In the genomic region with DNA sequence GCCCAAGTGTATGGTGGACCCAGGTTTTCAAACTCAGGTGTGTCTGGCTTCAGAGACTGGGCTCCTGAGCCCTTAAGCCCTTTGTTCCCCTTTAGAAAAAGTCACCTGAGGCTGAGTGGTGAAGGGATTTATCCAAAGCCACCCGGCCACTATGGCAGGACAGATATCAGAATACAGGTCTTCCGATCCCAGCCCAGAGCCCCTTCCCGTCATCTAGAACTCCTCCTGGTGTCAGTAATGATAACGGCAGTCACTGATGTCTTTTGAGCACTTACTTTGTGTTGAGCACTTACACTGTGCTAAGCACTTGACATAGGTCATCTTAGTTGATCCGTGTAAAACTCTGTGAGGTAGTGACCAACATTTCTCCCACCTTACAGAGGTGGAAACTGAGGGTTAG, we compare ENCODE assay signal across 30 cellular contexts. TPM values are rescaled to one million over a fixed set of nuclear protein-coding genes. Genes with fewer than 3 reads are reported as not detected.
DNase-seq lines count a peak whose midpoint lies in the region; ATAC-seq, FAIRE-seq and TF ChIP-seq lines count a peak whose summit lies in the region.
"Had no signal": no experiment of that assay in that cellular context is flagged by ENCODE, and none has a peak within 500 bp of the region (broad histone marks: within the 10 kb centered on the region; RNA-seq: fewer than 3 reads in every experiment).

No MANE protein-coding gene starts in this region.

- H3K23ac ChIP-seq in mesenchymal stem cell (ENCODE audit: low read length in 2 of 2), result no peak overlapping the region

- FAIRE-seq in GM12891 (lab: Jason Lieb, UNC), result peak; percentile 57
- FAIRE-seq: G401.6, RCC 7860 had no signal

- no peak overlapping the region for H2BK15ac ChIP-seq in mesenchymal stem cell (ENCODE audit: low read depth, poor library complexity, severe bottlenecking)

- TF ChIP-seq POLR2A in GM12891 (IDR thresholded peaks at IDR 0.05; ENCODE audit: low read depth, low read length), result no peak

- H3K18ac ChIP-seq in mesenchymal stem cell (ENCODE audit: low read depth in 1 of 2, low read length in 2 of 2), result no peak overlapping the region

- peaks cover 58% of the 10 kb centered on the region for H3K4me1 Mint-ChIP-seq in activated CD4-positive, alpha-beta T cell treated with anti-CD3 and anti-CD28 coated beads for 36 hours
- H3K4me1 Mint-ChIP-seq in WTC11, result peaks cover 3% of the 10 kb centered on the region; the same call in 1 of the 2 replicates

- intact Hi-C loops in activated CD4-positive, alpha-beta T cell treated with anti-CD3 and anti-CD28 coated beads for 36 hours (cut with DNase I, micrococcal nuclease), result loop anchor here in 1 of 2 experiments (5.0 kb wide), 1 partner anchor 38 kb away; no protein-coding TSS in a partner anchor

- no peaks in the 10 kb centered on the region for H3K4me1 ChIP-seq in mesenchymal stem cell (ENCODE audit: control insufficient read depth, insufficient read depth, low read depth, low read length)
- peaks cover 21% of the 10 kb centered on the region for H3K4me1 ChIP-seq in effector memory CD4-positive, alpha-beta T cell (ENCODE audit: control insufficient read depth, insufficient read depth, low read length, poor library complexity, severe bottlenecking)
- H3K4me1 ChIP-seq: adrenal gland, body of pancreas had no signal

- POLR2A ChIA-PET in activated CD4-positive, alpha-beta T cell treated with anti-CD3 and anti-CD28 coated beads for 36 hours (lab: Charles Lee), result no interaction called here
- POLR2A ChIA-PET in WTC11 (lab: Charles Lee), result no interaction called here

- CTCF ChIA-PET in activated CD4-positive, alpha-beta T cell treated with anti-CD3 and anti-CD28 coated beads for 36 hours (lab: Charles Lee), result interaction anchor here (1.2 to 1.4 kb wide), 2 partner anchors 13 to 29 kb away, joined by 4 read pairs; a partner anchor contains a TSS
- CTCF ChIA-PET in WTC11 (lab: Charles Lee), result interaction anchor here (0.6 to 1.9 kb wide), 2 partner anchors 35 to 45 kb away, joined by 3 to 5 read pairs; no protein-coding TSS in a partner anchor

- no peak overlapping the region for H3K14ac ChIP-seq in mesenchymal stem cell (ENCODE audit: low read length in 2 of 2)

- no peak overlapping the region for H2BK12ac ChIP-seq in mesenchymal stem cell (ENCODE audit: low read length in 2 of 2)

- no peak overlapping the region for H3K27ac ChIP-seq in mesenchymal stem cell (ENCODE audit: low read length, poor library complexity, severe bottlenecking)
- no peak overlapping the region for H3K27ac ChIP-seq in effector memory CD4-positive, alpha-beta T cell (ENCODE audit: insufficient read depth, low read length, poor library complexity, severe bottlenecking)
- H3K27ac ChIP-seq: adrenal gland, body of pancreas, dorsolateral prefrontal cortex, vagina had no signal

- no peak for ATAC-seq in activated CD4-positive, alpha-beta T cell treated with anti-CD3 and anti-CD28 coated beads for 36 hours
- peak; percentile 36; the same call in 1 of the 2 replicates for ATAC-seq in WTC11
- no peak for ATAC-seq in GM18909 (IDR thresholded peaks at IDR 0.05; ENCODE audit: poor library complexity, unreplicated experiment)
- ATAC-seq: body of pancreas; stimulated activated naive CD8-positive, alpha-beta T cell treated with anti-CD3 and anti-CD28 coated beads, Interleukin-15, amount 100 ng/mL, for 72 hours; T-cell had no signal

- no peaks in the 10 kb centered on the region for H3K27me3 ChIP-seq in mesenchymal stem cell (ENCODE audit: control insufficient read depth in 1 of 2, insufficient read depth in 1 of 2, low read length in 2 of 2)
- H3K27me3 ChIP-seq in effector memory CD4-positive, alpha-beta T cell (replicated peaks; ENCODE audit: control insufficient read depth, insufficient read depth, low read length, poor library complexity, severe bottlenecking), result no peaks in the 10 kb centered on the region
- H3K27me3 ChIP-seq: adrenal gland, body of pancreas, dorsolateral prefrontal cortex, vagina had no signal

- peak overlapping the region; percentile 29 for H4K91ac ChIP-seq in mesenchymal stem cell (ENCODE audit: low read length)

- H3K27ac Mint-ChIP-seq in activated CD4-positive, alpha-beta T cell treated with anti-CD3 and anti-CD28 coated beads for 36 hours, result peak overlapping the region; percentile 55
- H3K27ac Mint-ChIP-seq in WTC11, result no peak overlapping the region
- H3K27ac Mint-ChIP-seq: immature natural killer cell had no signal

- H3K9me3 Mint-ChIP-seq in activated CD4-positive, alpha-beta T cell treated with anti-CD3 and anti-CD28 coated beads for 36 hours (ENCODE audit: low read depth), result peaks cover 6% of the 10 kb centered on the region
- peaks cover 10% of the 10 kb centered on the region for H3K9me3 Mint-ChIP-seq in WTC11

- H2BK120ac ChIP-seq in mesenchymal stem cell (ENCODE audit: low read depth, low read length), result no peak overlapping the region

- H2AK5ac ChIP-seq in mesenchymal stem cell (ENCODE audit: low read length, severe bottlenecking), result no peak overlapping the region

- H3K4me3 ChIP-seq in mesenchymal stem cell (ENCODE audit: insufficient read depth in 1 of 2, low read depth in 1 of 2, low read length in 2 of 2), result no peak overlapping the region
- no peak overlapping the region for H3K4me3 ChIP-seq in effector memory CD4-positive, alpha-beta T cell (ENCODE audit: insufficient read depth, low read depth, low read length, poor library complexity, severe bottlenecking)
- H3K4me3 ChIP-seq: adrenal gland, body of pancreas, dorsolateral prefrontal cortex, vagina had no signal

- H3K4ac ChIP-seq in mesenchymal stem cell (ENCODE audit: low read depth in 1 of 2, low read length in 2 of 2), result no peak overlapping the region

- H3K36me3 Mint-ChIP-seq in activated CD4-positive, alpha-beta T cell treated with anti-CD3 and anti-CD28 coated beads for 36 hours (ENCODE audit: low read depth), result peaks cover 20% of the 10 kb centered on the region
- peaks cover 4% of the 10 kb centered on the region for H3K36me3 Mint-ChIP-seq in WTC11

- no peak overlapping the region for H3K4me3 Mint-ChIP-seq in activated CD4-positive, alpha-beta T cell treated with anti-CD3 and anti-CD28 coated beads for 36 hours
- H3K4me3 Mint-ChIP-seq in WTC11, result no peak overlapping the region
- H3K4me3 Mint-ChIP-seq: activated CD4-positive, alpha-beta T cell treated with anti-CD3 and anti-CD28 coated beads, Interleukin-2, amount 10 ng/mL, durations not matched to agents 7 days and 5 days; immature natural killer cell had no signal

- no peaks in the 10 kb centered on the region for H3K27me3 Mint-ChIP-seq in activated CD4-positive, alpha-beta T cell treated with anti-CD3 and anti-CD28 coated beads for 36 hours
- H3K27me3 Mint-ChIP-seq in WTC11 (ENCODE audit: low read depth), result peaks cover under 1% of the 10 kb centered on the region
- H3K27me3 Mint-ChIP-seq: activated CD4-positive, alpha-beta T cell treated with anti-CD3 and anti-CD28 coated beads, Interleukin-2, amount 10 ng/mL, durations not matched to agents 7 days and 5 days; stimulated activated naive CD8-positive, alpha-beta T cell treated with anti-CD3 and anti-CD28 coated beads, Interleukin-15, amount 100 ng/mL, for 72 hours; T-cell had no signal

- no peak overlapping the region for H3K4me2 ChIP-seq in mesenchymal stem cell (ENCODE audit: low read length, poor library complexity, severe bottlenecking)

- H2AFZ ChIP-seq in mesenchymal stem cell (ENCODE audit: low read depth, low read length), result no peak overlapping the region

- no peak overlapping the region for H4K8ac ChIP-seq in mesenchymal stem cell (ENCODE audit: low read length)

- no peaks in the 10 kb centered on the region for H3K36me3 ChIP-seq in mesenchymal stem cell (ENCODE audit: control insufficient read depth in 1 of 2, insufficient read depth in 2 of 2, low read depth in 1 of 2, low read length in 2 of 2)
- peaks cover 16% of the 10 kb centered on the region for H3K36me3 ChIP-seq in effector memory CD4-positive, alpha-beta T cell (ENCODE audit: control insufficient read depth, insufficient read depth, low read length)
- H3K36me3 ChIP-seq: adrenal gland, vagina had no signal

- DNase-seq in activated CD4-positive, alpha-beta T cell treated with anti-CD3 and anti-CD28 coated beads for 36 hours, result no peak
- DNase-seq in activated CD4-positive, alpha-beta T cell treated with anti-CD3 and anti-CD28 coated beads for 4 hours, result no peak
- DNase-seq in GM12891 (ENCODE audit: insufficient read length, low spot score), result no peak
- no peak for DNase-seq in WTC11 (ENCODE audit: low spot score)
- DNase-seq in mesenchymal stem cell, result no peak
- no peak for DNase-seq in NCI-H1092 (lab: John Stamatoyannopoulos, UW)
- no peak for DNase-seq in effector memory CD4-positive, alpha-beta T cell
- DNase-seq: activated CD4-positive, alpha-beta T cell treated with anti-CD3 and anti-CD28 coated beads, Interleukin-2, amount 10 ng/mL, durations not matched to agents 7 days and 5 days; DMS53; dorsolateral prefrontal cortex; hypothalamus; immature natural killer cell; NCI-H1105; NCI-H2029 treated with DMSO at 0.1 percent for 48 hours; NCI-H2227 treated with DMSO at 0.1 percent for 48 hours; NCI-H526 treated with DMSO at 0.1 percent for 48 hours; occipital lobe; stimulated activated naive CD8-positive, alpha-beta T cell treated with anti-CD3 and anti-CD28 coated beads, Interleukin-15, amount 100 ng/mL, for 72 hours had no signal

- no peak overlapping the region for H3K9ac ChIP-seq in mesenchymal stem cell (ENCODE audit: low read length)

- H3K79me1 ChIP-seq in mesenchymal stem cell (replicated peaks; ENCODE audit: low read length, poor library complexity, severe bottlenecking), result no peaks in the 10 kb centered on the region

- peaks cover 6% of the 10 kb centered on the region for H3K9me3 ChIP-seq in mesenchymal stem cell (ENCODE audit: control insufficient read depth, low read length)
- H3K9me3 ChIP-seq in effector memory CD4-positive, alpha-beta T cell (ENCODE audit: control insufficient read depth, low read length), result no peaks in the 10 kb centered on the region
- H3K9me3 ChIP-seq: vagina had no signal

- WGBS in mesenchymal stem cell, result 86% methylated on average over 5 of the region's 5 CpGs

- no peak for TF ChIP-seq CTCF in WTC11 (IDR thresholded peaks at IDR 0.05)

- H2BK5ac ChIP-seq in mesenchymal stem cell (ENCODE audit: low read depth, low read length, poor library complexity, severe bottlenecking), result no peak overlapping the region

RNA-seq across cellular contexts. Expression of a gene that starts 16.6 kb away (rescaled TPM):
- 1 to 10 TPM; 6.6 to 9.3 TPM for total RNA-seq in activated CD4-positive, alpha-beta T cell treated with anti-CD3 and anti-CD28 coated beads for 36 hours
- 9.7 TPM for polyA plus RNA-seq in GM12891 (2012; ENCODE audit: low read depth, missing spikeins)
- 0.11 to 0.60 TPM (median 0.34 TPM) in 3 replicates for total RNA-seq in WTC11 (2021)
- polyA plus RNA-seq in mesenchymal stem cell (2013, experiment 1 of 2), result not detected
- not detected for polyA plus RNA-seq in mesenchymal stem cell (2013, experiment 2 of 2)
- total RNA-seq: A172, HT-29, SK-MEL-5 had no signal

RNA-seq across cellular contexts. Expression of a gene that starts 28.9 kb away (rescaled TPM):
- total RNA-seq in activated CD4-positive, alpha-beta T cell treated with anti-CD3 and anti-CD28 coated beads for 36 hours, result 10 to 100 TPM; 43.3 to 48.9 TPM
- 16.6 TPM for polyA plus RNA-seq in GM12891 (2012; ENCODE audit: low read depth, missing spikeins)
- total RNA-seq in WTC11 (2021), result 0.14 TPM in 1 of 3 replicates, not detected in the others
- not detected for polyA plus RNA-seq in mesenchymal stem cell (2013, experiment 1 of 2)
- polyA plus RNA-seq in mesenchymal stem cell (2013, experiment 2 of 2), result not detected
- total RNA-seq: A172, M059J, pulmonary artery endothelial cell, SK-MEL-5 had no signal

RNA-seq across cellular contexts. Expression of a gene that starts 31.9 kb away (rescaled TPM):
- 10 to 100 TPM; 72.4 to 92.8 TPM for total RNA-seq in activated CD4-positive, alpha-beta T cell treated with anti-CD3 and anti-CD28 coated beads for 36 hours
- 57.1 TPM for polyA plus RNA-seq in GM12891 (2012; ENCODE audit: low read depth, missing spikeins)
- 9.4 to 10.8 TPM (median 9.6 TPM) in 3 replicates for total RNA-seq in WTC11 (2021)
- polyA plus RNA-seq in mesenchymal stem cell (2013, experiment 1 of 2), result 10.2 TPM
- polyA plus RNA-seq in mesenchymal stem cell (2013, experiment 2 of 2), result 11.0 TPM

Comparison
In these comparisons a context has a peak if more than half of its experiments do, and no peak if none do; other contexts are left out.
1. RNA of a gene that starts 28.9 kb away (total RNA-seq): 43.3 to 48.9 TPM in activated CD4-positive, alpha-beta T cell treated with anti-CD3 and anti-CD28 coated beads for 36 hours; 0.14 TPM in WTC11; every median in the first group is over 10 times any median in the second.